8 cellular contexts compared by ENCODE assay signal in genomic region chr9:110048473-110048975, GRCh38.
DNase-seq lines count a peak whose midpoint lies in the region; TF ChIP-seq lines count a peak whose summit lies in the region.

No MANE protein-coding gene starts in this region.

- DNase-seq in GM10266 (ENCODE audit: extremely low spot score) (peak; percentile 91), HAP-1 (ENCODE audit: low spot score in 2 of 2) (peak; percentile 68 to 86), MV-4-11 (lab: John Stamatoyannopoulos, UW) (peak; percentile 67), T1000 (lab: John Stamatoyannopoulos, UW) (peak; percentile 67), astrocyte of the cerebellum (ENCODE audit: low read depth) (no peak), middle frontal gyrus (ENCODE audit: extremely low spot score, low spot score) (no peak)

- no peaks in the 10 kb centered on the region for H3K27me3 ChIP-seq in HAP-1 (ENCODE audit: low read depth)
- H3K27me3 ChIP-seq in iPS-15b (ENCODE audit: control insufficient read depth, insufficient read depth, low read length) = peaks cover 9% of the 10 kb centered on the region

- H3K4me1 ChIP-seq in HAP-1 (peaks cover 16% of the 10 kb centered on the region), iPS-15b (ENCODE audit: control insufficient read depth, insufficient read depth, low read length) (peaks cover 6% of the 10 kb centered on the region)

- H3K4me3 ChIP-seq in HAP-1 (peak overlapping the region; percentile 72), astrocyte of the cerebellum (ENCODE audit: low read depth, low read length) (peak overlapping the region; percentile 99), iPS-15b (ENCODE audit: low read depth, low read length) (peak overlapping the region; percentile 96), skin epidermis (peak overlapping the region; percentile 47 to 83 (median 67))

- in situ Hi-C loops in HAP-1 (cut with MboI; ENCODE audit: low sequenced_read_pairs) (no loop called here), astrocyte of the cerebellum (cut with HindIII; ENCODE audit: low sequenced_read_pairs) (no loop called here)

- H3K27ac ChIP-seq in skin epidermis = peak overlapping the region; percentile 28 to 90 (median 81)

- peak overlapping the region; percentile 24 for H3K9ac ChIP-seq in iPS-15b (ENCODE audit: low read depth, low read length)

- H3K9me3 ChIP-seq in HAP-1 (no peaks in the 10 kb centered on the region), iPS-15b (ENCODE audit: control insufficient read depth, insufficient read depth, low read length) (no peaks in the 10 kb centered on the region)

- H3K36me3 ChIP-seq in HAP-1 (replicated peaks) (no peaks in the 10 kb centered on the region), iPS-15b (ENCODE audit: control insufficient read depth, insufficient read depth, low read length) (no peaks in the 10 kb centered on the region)

- TF ChIP-seq CTCF in GM10266 (IDR thresholded peaks at IDR 0.05; ENCODE audit: control insufficient read depth, insufficient read depth, low read depth, missing control alignments) (no peak), astrocyte of the cerebellum (IDR thresholded peaks at IDR 0.05; ENCODE audit: low read depth, low read length, missing control alignments) (no peak)

Comparison
In these comparisons a context has a peak if more than half of its experiments do, and no peak if none do; other contexts are left out.
1. DNase-seq: peak in GM10266 (single experiment), HAP-1 (2 of 2), MV-4-11 (single experiment) and T1000 (single experiment); none in astrocyte of the cerebellum (single experiment) and middle frontal gyrus (single experiment).
2. Peak in every context shown above with its lines, with median percentiles within 50 percentile points of each other: H3K4me3 ChIP-seq.